8 cellular contexts compared by ENCODE assay signal in the genomic region with DNA sequence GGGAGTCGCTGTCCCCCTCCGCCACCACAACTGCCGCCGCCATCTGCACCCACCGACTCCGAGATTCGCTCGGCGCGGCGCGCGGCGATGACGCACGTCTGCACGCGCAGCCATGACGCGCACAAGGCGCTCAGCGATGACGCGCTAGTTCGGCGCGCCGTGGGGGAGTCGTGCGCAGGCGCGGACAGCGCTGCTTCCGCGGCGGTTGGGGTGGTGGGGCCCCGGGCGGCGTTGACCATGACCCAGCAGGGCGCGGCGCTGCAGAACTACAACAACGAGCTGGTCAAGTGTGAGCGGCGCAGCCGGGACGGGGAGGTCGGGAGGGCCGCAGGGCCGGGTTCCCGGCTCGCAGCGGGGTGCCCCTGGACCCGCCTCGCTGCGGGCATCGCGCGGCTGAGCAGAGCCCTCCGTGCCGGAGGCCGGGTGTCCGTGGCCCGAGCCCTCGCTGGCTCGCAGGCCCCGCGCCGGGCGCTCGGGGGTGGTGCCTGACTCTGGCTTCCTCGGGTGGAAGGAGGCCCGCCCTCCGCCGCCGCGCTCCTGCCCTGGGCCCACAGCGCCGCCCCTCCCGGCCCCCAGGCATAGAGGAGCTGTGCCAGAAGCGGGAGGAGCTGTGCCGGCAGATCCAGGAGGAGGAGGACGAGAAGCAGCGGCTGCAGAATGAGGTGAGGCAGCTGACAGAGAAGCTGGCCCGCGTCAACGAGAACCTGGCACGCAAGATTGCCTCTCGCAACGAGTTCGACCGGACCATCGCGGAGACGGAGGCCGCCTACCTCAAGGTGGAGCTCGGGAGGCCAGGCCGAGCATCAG. TPM values are rescaled to one million over a fixed set of nuclear protein-coding genes. Genes with fewer than 3 reads are reported as not detected.
A peak's percentile ranks its signal among the peaks of the same experiment; 100 is the strongest.
DNase-seq lines count a peak whose midpoint lies in the region; ATAC-seq and TF ChIP-seq lines count a peak whose summit lies in the region.

A gene with protein sequence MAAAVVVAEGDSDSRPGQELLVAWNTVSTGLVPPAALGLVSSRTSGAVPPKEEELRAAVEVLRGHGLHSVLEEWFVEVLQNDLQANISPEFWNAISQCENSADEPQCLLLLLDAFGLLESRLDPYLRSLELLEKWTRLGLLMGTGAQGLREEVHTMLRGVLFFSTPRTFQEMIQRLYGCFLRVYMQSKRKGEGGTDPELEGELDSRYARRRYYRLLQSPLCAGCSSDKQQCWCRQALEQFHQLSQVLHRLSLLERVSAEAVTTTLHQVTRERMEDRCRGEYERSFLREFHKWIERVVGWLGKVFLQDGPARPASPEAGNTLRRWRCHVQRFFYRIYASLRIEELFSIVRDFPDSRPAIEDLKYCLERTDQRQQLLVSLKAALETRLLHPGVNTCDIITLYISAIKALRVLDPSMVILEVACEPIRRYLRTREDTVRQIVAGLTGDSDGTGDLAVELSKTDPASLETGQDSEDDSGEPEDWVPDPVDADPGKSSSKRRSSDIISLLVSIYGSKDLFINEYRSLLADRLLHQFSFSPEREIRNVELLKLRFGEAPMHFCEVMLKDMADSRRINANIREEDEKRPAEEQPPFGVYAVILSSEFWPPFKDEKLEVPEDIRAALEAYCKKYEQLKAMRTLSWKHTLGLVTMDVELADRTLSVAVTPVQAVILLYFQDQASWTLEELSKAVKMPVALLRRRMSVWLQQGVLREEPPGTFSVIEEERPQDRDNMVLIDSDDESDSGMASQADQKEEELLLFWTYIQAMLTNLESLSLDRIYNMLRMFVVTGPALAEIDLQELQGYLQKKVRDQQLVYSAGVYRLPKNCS (minus strand): TSS at position 71 of the 807 bp plus-strand sequence. CDS start 28 bp downstream, at position 43.
A gene with protein sequence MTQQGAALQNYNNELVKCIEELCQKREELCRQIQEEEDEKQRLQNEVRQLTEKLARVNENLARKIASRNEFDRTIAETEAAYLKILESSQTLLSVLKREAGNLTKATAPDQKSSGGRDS (plus strand): TSS at position 187 of the 807 bp plus-strand sequence. CDS start 51 bp downstream, at position 238.

- DNase-seq in ELF-1 (ENCODE audit: low read depth, low spot score) (peak; percentile 93), GM23338 (ENCODE audit: low spot score) (peak; percentile 90), SHP77 (lab: John Stamatoyannopoulos, UW) (peak; percentile 90 to 91), fibroblast of villous mesenchyme (ENCODE audit: low read depth) (peak; percentile 94), neural progenitor cell (ENCODE audit: low spot score) (peak; percentile 98), stromal cell of bone marrow (ENCODE audit: low read depth) (peak; percentile 83)
- DNase-seq in activated effector memory CD4-positive, alpha-beta T cell treated with anti-CD3 and anti-CD28 coated beads, Interleukin-2, amount 50 U/mL, for 16 hours: peak; percentile 98

- H3K27ac Mint-ChIP-seq in GM23338 (peak within 1 kb of the TSS; percentile 95), neural progenitor cell (no peak within 1 kb of the TSS)

- H3K36me3 ChIP-seq in GM23338 (ENCODE audit: insufficient read depth) (no peaks in the 10 kb centered on the region), neural progenitor cell (no peaks in the 10 kb centered on the region)

- H3K27ac ChIP-seq in GM23338 (ENCODE audit: low read depth) (peak within 1 kb of the TSS; percentile 81; the same call in 1 of the 2 replicates), neural progenitor cell (no peak within 1 kb of the TSS)

- no peaks in the 10 kb centered on the region for H3K9me3 Mint-ChIP-seq in GM23338
- no peaks in the 10 kb centered on the region for H3K9me3 Mint-ChIP-seq in neural progenitor cell

- H3K27me3 ChIP-seq in GM23338 (ENCODE audit: insufficient read depth): no peaks in the 10 kb centered on the region
- no peaks in the 10 kb centered on the region for H3K27me3 ChIP-seq in neural progenitor cell

- H3K4me3 Mint-ChIP-seq in GM23338 (peak within 1 kb of the TSS; percentile 91), neural progenitor cell (peak within 1 kb of the TSS; percentile 96)

- H4K20me1 ChIP-seq in GM23338 (replicated peaks; ENCODE audit: insufficient read depth) (peaks cover 5% of the 10 kb centered on the region; the same call in 1 of the 2 replicates), neural progenitor cell (ENCODE audit: low read depth) (peaks cover 24% of the 10 kb centered on the region)

- no peaks in the 10 kb centered on the region for H3K9me3 ChIP-seq in neural progenitor cell (ENCODE audit: low read depth)

- H3K4me1 Mint-ChIP-seq in GM23338: peaks cover 9% of the 10 kb centered on the region
- peaks cover 28% of the 10 kb centered on the region for H3K4me1 Mint-ChIP-seq in neural progenitor cell

- TF ChIP-seq CTCF in GM23338 (conservative IDR thresholded peaks at IDR 0.05; ENCODE audit: low read depth in 2 of 2): peak in 1 of 2 experiments; percentile 56
- TF ChIP-seq CTCF in LNCAP (IDR thresholded peaks at IDR 0.05): peak; percentile 43; the same call in 1 of the 2 replicates
- peak; percentile 47 for TF ChIP-seq CTCF in fibroblast of villous mesenchyme (IDR thresholded peaks at IDR 0.05; ENCODE audit: insufficient read depth, low read depth, low read length)
- peak; percentile 46 for TF ChIP-seq CTCF in neural progenitor cell (IDR thresholded peaks at IDR 0.05)

- 0 out of 2 replicates have a peak, but pooled peaks cover 4% of the 10 kb centered on the region for H3F3A ChIP-seq in GM23338 (replicated peaks; ENCODE audit: low read depth)
- H3F3A ChIP-seq in neural progenitor cell (ENCODE audit: low read depth): peaks cover 10% of the 10 kb centered on the region

- H3K4me2 ChIP-seq in GM23338 (peak within 1 kb of the TSS; percentile 93), neural progenitor cell (peak within 1 kb of the TSS; percentile 99)

- H3K4me1 ChIP-seq in GM23338 (ENCODE audit: insufficient read depth): peaks cover 13% of the 10 kb centered on the region
- H3K4me1 ChIP-seq in neural progenitor cell: peaks cover 5% of the 10 kb centered on the region

- H3K79me2 ChIP-seq in GM23338 (replicated peaks; ENCODE audit: insufficient read depth): peaks cover 25% of the 10 kb centered on the region
- H3K79me2 ChIP-seq in neural progenitor cell (ENCODE audit: low read depth): peaks cover 23% of the 10 kb centered on the region

- no peaks in the 10 kb centered on the region for H3K9me2 ChIP-seq in GM23338 (ENCODE audit: insufficient read depth)

- H2AFZ ChIP-seq in GM23338: peak within 1 kb of the TSS; percentile 91; the same call in 1 of the 2 replicates
- H2AFZ ChIP-seq in neural progenitor cell (replicated peaks): peak within 1 kb of the TSS; percentile 83

- peak; percentile 85 for ATAC-seq in GM23338

- peak within 1 kb of the TSS; percentile 94 for H3K4me3 ChIP-seq in GM23338
- H3K4me3 ChIP-seq in fibroblast of villous mesenchyme (ENCODE audit: low read depth, low read length): peak within 1 kb of the TSS; percentile 88
- H3K4me3 ChIP-seq in neural progenitor cell: peak within 1 kb of the TSS; percentile 75

- peaks cover 13% of the 10 kb centered on the region for H3K27me3 Mint-ChIP-seq in GM23338 (ENCODE audit: insufficient read depth, low read depth, poor library complexity)
- peaks cover 3% of the 10 kb centered on the region for H3K27me3 Mint-ChIP-seq in neural progenitor cell (ENCODE audit: insufficient read depth, low read depth)

- H3K36me3 Mint-ChIP-seq in GM23338 (ENCODE audit: low read depth) (peaks cover 14% of the 10 kb centered on the region), neural progenitor cell (no peaks in the 10 kb centered on the region)

- H3K9ac ChIP-seq in neural progenitor cell: peak within 1 kb of the TSS; percentile 90

TF ChIP-seq in GM23338, 12 proteins besides CTCF, POLR2A, EP300 and RAD21 (continues in another document):
- TF ChIP-seq POLR2AphosphoS5 (IDR thresholded peaks at IDR 0.05; ENCODE audit: low read depth): peak; percentile 94

RNA-seq across cellular contexts. Expression of the first gene that starts in this region (rescaled TPM):
- 41.5 and 42.9 TPM in 2 replicates for total RNA-seq in GM23338 (2014; rRNA removed; shearing (Covaris generic))
- 16.4 and 19.2 TPM in 2 replicates for polyA plus RNA-seq in GM23338 (2016; fragmentation: Nextera tagmentation; extraction: Ambion mirVana)
- total RNA-seq in fibroblast of villous mesenchyme (22.9 and 24.8 TPM in 2 replicates), neural progenitor cell (ENCODE audit: low replicate concordance) (18.9 and 30.9 TPM in 2 replicates)

RNA-seq across cellular contexts. Expression of the second gene that starts in this region (rescaled TPM):
- total RNA-seq in GM23338 (2014; rRNA removed; shearing (Covaris generic)): 91.5 and 132 TPM in 2 replicates
- 154 TPM in 2 replicates for polyA plus RNA-seq in GM23338 (2016; fragmentation: Nextera tagmentation; extraction: Ambion mirVana)
- total RNA-seq in fibroblast of villous mesenchyme (58.7 and 81.5 TPM in 2 replicates), neural progenitor cell (ENCODE audit: low replicate concordance) (27.9 and 69.8 TPM in 2 replicates)
